In genomic region chr3:15117011-15117410, GRCh38 we compare ENCODE assay signal across 25 cellular contexts. TPM values are rescaled to one million over a fixed set of nuclear protein-coding genes. Genes with fewer than 3 reads are reported as not detected.
DNase-seq lines count a peak whose midpoint lies in the region; ATAC-seq, FAIRE-seq and TF ChIP-seq lines count a peak whose summit lies in the region.
"Had no signal": no experiment of that assay in that cellular context is flagged by ENCODE, and none has a peak within 500 bp of the region (broad histone marks: within the 10 kb centered on the region; RNA-seq: fewer than 3 reads in every experiment).

No MANE protein-coding gene starts in this region.

- H3K36me3 ChIP-seq in left ventricle myocardium inferior (no peaks in the 10 kb centered on the region), K562 (ENCODE audit: control insufficient read depth, insufficient read depth, low read length) (no peaks in the 10 kb centered on the region), H1 (ENCODE audit: control insufficient read depth in 2 of 4, insufficient read depth in 4 of 4, low read length in 3 of 4) (no peaks in the 10 kb centered on the region)
- H3K36me3 ChIP-seq: BLaER1 treated with 17β-estradiol and CSF1 and Interleukin-3, amounts not matched to agents 10 nM and 100 nM had no signal

- H3K23ac ChIP-seq in H1 (ENCODE audit: insufficient read length) = no peak overlapping the region

- no peak overlapping the region for H3K18ac ChIP-seq in H1 (ENCODE audit: extremely low read depth, low read length)

- WGBS in K562 (ENCODE audit: insufficient coverage, low coverage, missing lambda C conversion rate) = 8% methylated on average over 3 of the region's 3 CpGs
- 96% methylated on average over 3 of the region's 3 CpGs; no CpG with 5 or more reads in 1 of the 2 experiments for WGBS in H1 (ENCODE audit: extremely low coverage in 1 of 2, insufficient coverage in 1 of 2, insufficient read length in 1 of 2, insufficient replicate concordance in 2 of 2, low coverage in 1 of 2, low lambda C conversion rate in 2 of 2, missing lambda C conversion rate in 1 of 2), 2 experiments

- 0 out of 2 replicates have a peak overlapping the region, but pooled peaks have one; percentile 32 for H2BK20ac ChIP-seq in H1 (ENCODE audit: low read length)

- no peak overlapping the region for H4K8ac ChIP-seq in H1 (ENCODE audit: extremely low read depth, insufficient read depth, low read length)

- no peak overlapping the region for H3K4me2 ChIP-seq in K562 (ENCODE audit: insufficient read depth, low read length)
- no peak overlapping the region for H3K4me2 ChIP-seq in H1 (ENCODE audit: insufficient read depth in 1 of 2, low read depth in 2 of 2, low read length in 2 of 2)
- H3K4me2 ChIP-seq: A549; BLaER1 treated with 17β-estradiol and CSF1 and Interleukin-3, amounts not matched to agents 10 nM and 100 nM had no signal

- no peak overlapping the region for H2AK5ac ChIP-seq in H1 (ENCODE audit: low read depth, low read length)

- no peak overlapping the region for H4K91ac ChIP-seq in H1 (replicated peaks; ENCODE audit: insufficient read length, low read length)

- H2AFZ ChIP-seq in K562 (ENCODE audit: low read depth, low read length) = peak overlapping the region; percentile 70
- H2AFZ ChIP-seq in H1 (ENCODE audit: low read length) = no peak overlapping the region

- DNase-seq in left ventricle myocardium inferior (no peak), cardiac septum (ENCODE audit: low spot score) (no peak), K562 (ENCODE audit: extremely low read depth in 1 of 4, low spot score in 3 of 4) (no peak), H1 (ENCODE audit: low read depth in 1 of 2, low spot score in 2 of 2) (no peak), DMS153 treated with DMSO at 0.1 percent for 48 hours (lab: John Stamatoyannopoulos, UW; ENCODE audit: unreplicated experiment) (no peak)
- DNase-seq: AML-193; Caco-2; Calu3; CD4-positive, alpha-beta T cell; CD8-positive, alpha-beta T cell; DMS53; DMS79; DND-41; EL; GDM1 had no signal

- FAIRE-seq in K562 (lab: Jason Lieb, UNC) (no peak), H1 (lab: Jason Lieb, UNC) (no peak)
- FAIRE-seq: A549, D721Med, GM12878, GM12892, GM18507, GM19239 had no signal

- H3K27me3 ChIP-seq in left ventricle myocardium inferior (ENCODE audit: low read depth) (peaks cover 19% of the 10 kb centered on the region), K562 (ENCODE audit: control insufficient read depth in 2 of 2, insufficient read depth in 2 of 2, low read length in 2 of 2) (peaks cover 0 to 7% of the 10 kb centered on the region in 2 experiments; a peak in 2 of 5 replicates), H1 (replicated peaks in 1 of 4; ENCODE audit: control insufficient read depth in 3 of 4, extremely low read depth in 1 of 4, insufficient read depth in 3 of 4, low read length in 3 of 4) (peaks cover 0 to 3% (median 0%) of the 10 kb centered on the region in 4 experiments; a peak in 2 of 7 replicates)

- no peak overlapping the region for H3K14ac ChIP-seq in H1 (ENCODE audit: insufficient read length)

- no peak for TF ChIP-seq RAD21 in K562 (CRISPR knock-in tag; conservative IDR thresholded peaks at IDR 0.05 in 1 of 2, IDR thresholded peaks at IDR 0.05 in 1 of 2)
- no peak for TF ChIP-seq RAD21 in H1 (IDR thresholded peaks at IDR 0.05 in 1 of 2, conservative IDR thresholded peaks at IDR 0.05 in 1 of 2; ENCODE audit: low read depth in 2 of 2, low read length in 2 of 2)

- no peak overlapping the region for H3K56ac ChIP-seq in H1 (replicated peaks; ENCODE audit: insufficient read length, low read depth, low read length)

- CTCF ChIA-PET in K562 (lab: Yijun Ruan, JAX; ENCODE audit: low intra/inter-chr PET ratio) = no interaction called here
- CTCF ChIA-PET in H1 (lab: Charles Lee; ENCODE audit: partially characterized antibody) = interaction anchor here (1.4 to 6.8 kb wide), 6 partner anchors 9 to 253 kb away, joined by 3 to 92 read pairs (median 6); partner anchors contain the start of gene CAPN7

- no TSS peak for BruUV-seq in K562 (replicated peaks; lab: Mats Ljungman, UMichigan)

- H3K4ac ChIP-seq in H1 (replicated peaks; ENCODE audit: insufficient read length, low read depth, low read length) = no peak overlapping the region

- POLR2A ChIA-PET in K562 (lab: Yijun Ruan, JAX) (interaction anchor here (1.1 kb wide), 2 partner anchors 13 to 18 kb away, joined by 3 read pairs; partner anchors contain the start of gene RBSN), H1 (lab: Charles Lee; ENCODE audit: partially characterized antibody) (no interaction called here)

- peaks cover 5% of the 10 kb centered on the region for H3K9me3 ChIP-seq in left ventricle myocardium inferior (replicated peaks)
- no peaks in the 10 kb centered on the region for H3K9me3 ChIP-seq in K562 (replicated peaks; ENCODE audit: control insufficient read depth, insufficient read depth, low read depth, low read length)
- no peaks in the 10 kb centered on the region for H3K9me3 ChIP-seq in H1 (ENCODE audit: insufficient read depth in 2 of 2, low read depth in 1 of 2, low read length in 1 of 2)
- H3K9me3 ChIP-seq: A549, Caco-2 had no signal

- no peak overlapping the region for H2BK5ac ChIP-seq in H1 (ENCODE audit: low read depth, low read length)

- H4K20me1 ChIP-seq in K562 (replicated peaks; ENCODE audit: control insufficient read depth, insufficient read depth, low read length) (no peaks in the 10 kb centered on the region), H1 (replicated peaks in 1 of 2; ENCODE audit: control insufficient read depth in 1 of 2, insufficient read depth in 2 of 2, low read length in 2 of 2) (no peaks in the 10 kb centered on the region)
- H4K20me1 ChIP-seq: BLaER1 treated with 17β-estradiol and CSF1 and Interleukin-3, amounts not matched to agents 10 nM and 100 nM had no signal

- H3K79me2 ChIP-seq in K562 (ENCODE audit: control insufficient read depth, insufficient read depth, low read length) (no peaks in the 10 kb centered on the region), H1 (ENCODE audit: control insufficient read depth in 1 of 2, insufficient read depth in 2 of 2, low read length in 2 of 2) (no peaks in the 10 kb centered on the region)

- ATAC-seq in K562 (no peak), GM18867 (IDR thresholded peaks at IDR 0.05; ENCODE audit: unreplicated experiment) (no peak)
- ATAC-seq: CD8-positive, alpha-beta T cell; GM12878 had no signal

- H3K4me1 ChIP-seq in left ventricle myocardium inferior (peaks cover 18% of the 10 kb centered on the region), K562 (replicated peaks in 1 of 2; ENCODE audit: control insufficient read depth in 2 of 2, insufficient read depth in 2 of 2, low read length in 2 of 2) (peaks cover 2 to 10% of the 10 kb centered on the region in 2 experiments; a peak in 3 of 5 replicates), H1 (replicated peaks in 1 of 4; ENCODE audit: control insufficient read depth in 3 of 4, insufficient read depth in 4 of 4, low read length in 3 of 4) (peaks cover 1 to 18% (median 7%) of the 10 kb centered on the region in 4 experiments; a peak in 5 of 7 replicates)
- H3K4me1 ChIP-seq: BLaER1 treated with 17β-estradiol and CSF1 and Interleukin-3, amounts not matched to agents 10 nM and 100 nM; Caco-2 had no signal

- H3K9me1 ChIP-seq in K562 (ENCODE audit: control insufficient read depth, insufficient read depth, low read length) = no peaks in the 10 kb centered on the region

- H3K27ac ChIP-seq in left ventricle myocardium inferior (replicated peaks) (peak overlapping the region; percentile 55), K562 (ENCODE audit: extremely low read depth, low read depth, low read length) (no peak overlapping the region), H1 (ENCODE audit: low read depth, low read length) (no peak overlapping the region)
- H3K27ac ChIP-seq: 22Rv1; A549; BLaER1 treated with 17β-estradiol and CSF1 and Interleukin-3, amounts not matched to agents 10 nM and 100 nM; C4-2B had no signal

- H4K5ac ChIP-seq in H1 (ENCODE audit: insufficient read length, low read depth, low read length) = no peak overlapping the region

- H3K4me3 ChIP-seq in left ventricle myocardium inferior = no peak overlapping the region
- H3K4me3 ChIP-seq in K562 = no peak overlapping the region
- no peak overlapping the region for H3K4me3 ChIP-seq in H1 (ENCODE audit: extremely low read depth in 1 of 4, insufficient read depth in 2 of 4, low read depth in 3 of 4, low read length in 4 of 4)
- H3K4me3 ChIP-seq: A549; BLaER1 treated with 17β-estradiol and CSF1 and Interleukin-3, amounts not matched to agents 10 nM and 100 nM; GM12878 had no signal

- intact Hi-C loops in left ventricle myocardium inferior (cut with micrococcal nuclease) (no loop called here), cardiac septum (cut with DNase I) (loop anchor here (10.0 kb wide), 1 partner anchor 288 kb away; no protein-coding TSS in a partner anchor), K562 (cut with micrococcal nuclease) (loop anchor here (5.0 kb wide), 3 partner anchors 90 to 440 kb away; partner anchors contain the start of gene CAPN7)

- no peaks in the 10 kb centered on the region for H3K23me2 ChIP-seq in H1 (ENCODE audit: low read depth, low read length)

- TF ChIP-seq CTCF in left ventricle myocardium inferior (IDR thresholded peaks at IDR 0.05; ENCODE audit: borderline replicate concordance) (no peak), K562 (IDR thresholded peaks at IDR 0.05 in 2 of 3, conservative IDR thresholded peaks at IDR 0.05 in 1 of 3; ENCODE audit: insufficient read depth in 2 of 3, low read depth in 1 of 3, low read length in 3 of 3) (no peak), H1 (IDR thresholded peaks at IDR 0.05; ENCODE audit: control extremely low read depth in 1 of 3, insufficient read depth in 1 of 3, low read depth in 1 of 3, low read length in 3 of 3) (no peak)

- in situ Hi-C loops in K562 (cut with MboI) = loop anchor here (5.0 to 10.0 kb wide), 2 partner anchors 268 to 435 kb away; no protein-coding TSS in a partner anchor

- H3K79me1 ChIP-seq in H1 (ENCODE audit: low read depth, low read length) = no peaks in the 10 kb centered on the region

- H3K9ac ChIP-seq in K562 (ENCODE audit: insufficient read depth in 1 of 2, low read depth in 2 of 2, low read length in 2 of 2) (no peak overlapping the region), H1 (replicated peaks in 1 of 4; ENCODE audit: extremely low read depth in 1 of 4, low read depth in 3 of 4, low read length in 3 of 4) (no peak overlapping the region)
- H3K9ac ChIP-seq: BLaER1 treated with 17β-estradiol and CSF1 and Interleukin-3, amounts not matched to agents 10 nM and 100 nM had no signal

- no peak for TF ChIP-seq EP300 in K562 (IDR thresholded peaks at IDR 0.05; ENCODE audit: low read length)
- no peak for TF ChIP-seq EP300 in H1 (IDR thresholded peaks at IDR 0.05; ENCODE audit: borderline replicate concordance in 1 of 2, low read depth in 2 of 2, low read length in 2 of 2)

- H2BK120ac ChIP-seq in H1 (replicated peaks; ENCODE audit: low read depth, low read length) = peak overlapping the region; percentile 47

- H2BK15ac ChIP-seq in H1 (ENCODE audit: low read length) = peak overlapping the region; percentile 65; the same call in 1 of the 2 replicates

- TF ChIP-seq POLR2A in K562 (conservative IDR thresholded peaks at IDR 0.05) = no peak
- no peak for TF ChIP-seq POLR2A in H1 (IDR thresholded peaks at IDR 0.05; ENCODE audit: control extremely low read depth in 1 of 2, low read depth in 2 of 2, low read length in 2 of 2)

- H2BK12ac ChIP-seq in H1 (ENCODE audit: low read depth, low read length) = 0 out of 2 replicates have a peak overlapping the region, but pooled peaks have one; percentile 17

RNA-seq across cellular contexts. Expression of gene RBSN, which starts 18.1 kb away (rescaled TPM):
- 17.3 TPM for total RNA-seq in left ventricle myocardium inferior
- total RNA-seq in cardiac septum = 24.1 TPM
- 60.6 and 86.6 TPM in 2 replicates for total RNA-seq in K562 (2011; cell fraction: chromatin; rRNA removed; ENCODE audit: low replicate concordance)
- total RNA-seq in K562 (2011; cell fraction: nucleolus; rRNA removed) = 27.2 and 28.7 TPM in 2 replicates
- total RNA-seq in K562 (2011; cell fraction: nucleoplasm; rRNA removed) = 44.5 and 45.6 TPM in 2 replicates
- 14.1 and 21.1 TPM in 2 replicates for total RNA-seq in K562 (2014; rRNA removed)
- 18.3 and 20.8 TPM in 2 replicates for total RNA-seq in K562 (2014; rRNA removed; fragmentation: Illumina TruSeq; extraction: Trizol)
- 17.5 and 19.0 TPM in 2 replicates for total RNA-seq in K562 (2015; rRNA removed; fragmentation: Illumina TruSeq; extraction: Trizol)
- total RNA-seq in K562 (2021) = 18.7 and 19.6 TPM in 2 replicates
- polyA plus RNA-seq in K562 (2011; rRNA removed) = 15.7 and 16.8 TPM in 2 replicates
- polyA plus RNA-seq in K562 (2011; cell fraction: cytosol; rRNA removed) = 8.2 and 10.9 TPM in 2 replicates
- polyA plus RNA-seq in K562 (2011; cell fraction: nucleus; rRNA removed) = 18.9 and 27.5 TPM in 2 replicates
- polyA plus RNA-seq in K562 (2012) = 11.2 and 15.3 TPM in 2 replicates
- polyA plus RNA-seq in K562 (2014; fragmentation: Illumina TruSeq; extraction: Trizol) = 13.9 and 15.0 TPM in 2 replicates
- 1 to 10 TPM; 2.9 to 4.2 TPM for polyA plus RNA-seq in K562 (2014; fragmentation: Nextera tagmentation; extraction: Ambion mirVana)
- 12.1 and 12.8 TPM in 2 replicates for polyA plus RNA-seq in K562 (2014; rRNA removed)
- 28.4 and 33.3 TPM in 2 replicates for polyA minus RNA-seq in K562 (2011; rRNA and poly(A)+ RNA removed)
- 13.7 and 14.6 TPM in 2 replicates for polyA minus RNA-seq in K562 (2011; cell fraction: cytosol; rRNA and poly(A)+ RNA removed)
- 11.4 and 19.7 TPM in 2 replicates for polyA minus RNA-seq in K562 (2011; cell fraction: nucleus; rRNA and poly(A)+ RNA removed)
- 18.9 and 20.0 TPM in 2 replicates for total RNA-seq in H1 (2021; fragmentation: NEBNext Ultra II Directional; extraction: Animal tissue kit (Norgen Biotek cat#: 25700))
- 5.6 and 5.9 TPM in 2 replicates for polyA plus RNA-seq in H1 (2011; rRNA removed)
- polyA plus RNA-seq in H1 (2011; cell fraction: cytosol; rRNA removed) = 7.1 TPM
- 11.6 TPM for polyA plus RNA-seq in H1 (2011; cell fraction: nucleus; rRNA removed)
- 8.2 to 12.0 TPM (median 11.2 TPM) in 4 replicates for polyA plus RNA-seq in H1 (2012, experiment 1 of 2)
- polyA plus RNA-seq in H1 (2012, experiment 2 of 2) = 3.8 TPM
- 8.5 TPM for polyA plus RNA-seq in H1 (2013, experiment 1 of 2)
- 8.7 TPM for polyA plus RNA-seq in H1 (2013, experiment 2 of 2)
- 17.2 and 17.8 TPM in 2 replicates for polyA minus RNA-seq in H1 (2011; rRNA and poly(A)+ RNA removed)
- 14.5 TPM for polyA minus RNA-seq in H1 (2011; cell fraction: cytosol; rRNA and poly(A)+ RNA removed)
- polyA minus RNA-seq in H1 (2011; cell fraction: nucleus; rRNA and poly(A)+ RNA removed) = 9.7 TPM

RNA-seq across cellular contexts. Expression of gene MRPS25, which starts 51.9 kb away (rescaled TPM):
- total RNA-seq in left ventricle myocardium inferior (98.6 TPM), cardiac septum (77.7 TPM), K562 (2014; rRNA removed) (78.2 and 98.6 TPM in 2 replicates), K562 (2014; rRNA removed; fragmentation: Illumina TruSeq; extraction: Trizol) (75.1 and 77.8 TPM in 2 replicates), K562 (2015; rRNA removed; fragmentation: Illumina TruSeq; extraction: Trizol) (75.2 and 90.2 TPM in 2 replicates), K562 (2021) (129 and 132 TPM in 2 replicates)
- 136 and 184 TPM in 2 replicates for total RNA-seq in K562 (2011; cell fraction: chromatin; rRNA removed; ENCODE audit: low replicate concordance)
- 111 and 116 TPM in 2 replicates for total RNA-seq in K562 (2011; cell fraction: nucleolus; rRNA removed)
- total RNA-seq in K562 (2011; cell fraction: nucleoplasm; rRNA removed) = 128 and 170 TPM in 2 replicates
- polyA plus RNA-seq in K562 (2011; rRNA removed) (72.6 and 105 TPM in 2 replicates), K562 (2014; fragmentation: Illumina TruSeq; extraction: Trizol) (86.8 and 110 TPM in 2 replicates), K562 (2014; fragmentation: Nextera tagmentation; extraction: Ambion mirVana) (10 to 100 TPM; 34.3 to 65.1 TPM), K562 (2014; rRNA removed) (125 and 144 TPM in 2 replicates), H1 (2011; rRNA removed) (23.0 and 23.7 TPM in 2 replicates)
- 49.2 and 74.6 TPM in 2 replicates for polyA plus RNA-seq in K562 (2011; cell fraction: cytosol; rRNA removed)
- 124 and 217 TPM in 2 replicates for polyA plus RNA-seq in K562 (2011; cell fraction: nucleus; rRNA removed)
- 78.2 and 99.3 TPM in 2 replicates for polyA plus RNA-seq in K562 (2012)
- 43.5 and 47.9 TPM in 2 replicates for polyA minus RNA-seq in K562 (2011; rRNA and poly(A)+ RNA removed)
- 30.4 and 48.6 TPM in 2 replicates for polyA minus RNA-seq in K562 (2011; cell fraction: cytosol; rRNA and poly(A)+ RNA removed)
- polyA minus RNA-seq in K562 (2011; cell fraction: nucleus; rRNA and poly(A)+ RNA removed) = 77.3 and 89.3 TPM in 2 replicates
- 56.5 TPM in 2 replicates for total RNA-seq in H1 (2021; fragmentation: NEBNext Ultra II Directional; extraction: Animal tissue kit (Norgen Biotek cat#: 25700))
- 36.1 TPM for polyA plus RNA-seq in H1 (2011; cell fraction: cytosol; rRNA removed)
- polyA plus RNA-seq in H1 (2011; cell fraction: nucleus; rRNA removed) = 49.0 TPM
- 47.3 to 53.5 TPM (median 50.9 TPM) in 4 replicates for polyA plus RNA-seq in H1 (2012, experiment 1 of 2)
- polyA plus RNA-seq in H1 (2012, experiment 2 of 2) = 11.6 TPM
- 23.4 TPM for polyA plus RNA-seq in H1 (2013, experiment 1 of 2)
- 25.2 TPM for polyA plus RNA-seq in H1 (2013, experiment 2 of 2)
- polyA minus RNA-seq in H1 (2011; rRNA and poly(A)+ RNA removed) = 15.1 and 20.0 TPM in 2 replicates
- 28.0 TPM for polyA minus RNA-seq in H1 (2011; cell fraction: cytosol; rRNA and poly(A)+ RNA removed)
- 44.0 TPM for polyA minus RNA-seq in H1 (2011; cell fraction: nucleus; rRNA and poly(A)+ RNA removed)
